In genomic region chr9:37978983-37979382, GRCh38 we compare ENCODE assay signal across 19 cellular contexts.
DNase-seq lines count a peak whose midpoint lies in the region; TF ChIP-seq lines count a peak whose summit lies in the region.
"Had no signal": no experiment of that assay in that cellular context is flagged by ENCODE, and none has a peak within 500 bp of the region (broad histone marks: within the 10 kb centered on the region; RNA-seq: fewer than 3 reads in every experiment).

No MANE protein-coding gene starts in this region.

- no peak for TF ChIP-seq CTCF in brain (conservative IDR thresholded peaks at IDR 0.05)
- TF ChIP-seq CTCF in nephron (IDR thresholded peaks at IDR 0.05; ENCODE audit: unreplicated experiment in 3 of 3): no peak
- TF ChIP-seq CTCF in lower leg skin (IDR thresholded peaks at IDR 0.05): no peak

- H3K27ac Mint-ChIP-seq in activated naive CD4-positive, alpha-beta T cell treated with anti-CD3 and anti-CD28 coated beads, Interleukin-2, amount 50 U/mL, for 24 hours: peak overlapping the region; percentile 53
- H3K27ac Mint-ChIP-seq in brain: peak overlapping the region in 3 of 5 experiments; percentile 7 to 66 (median 26)
- peak overlapping the region; percentile 41 to 88 (median 61) for H3K27ac Mint-ChIP-seq in nephron
- H3K27ac Mint-ChIP-seq: CD8-positive, alpha-beta memory T cell had no signal

- H3K36me3 Mint-ChIP-seq in activated naive CD4-positive, alpha-beta T cell treated with anti-CD3 and anti-CD28 coated beads, Interleukin-2, amount 50 U/mL, for 24 hours: no peaks in the 10 kb centered on the region
- H3K36me3 Mint-ChIP-seq in brain (peaks cover 9% of the 10 kb centered on the region), nephron (ENCODE audit: low read depth) (peaks cover 5% of the 10 kb centered on the region)
- H3K36me3 Mint-ChIP-seq: CD8-positive, alpha-beta memory T cell had no signal

- WGBS in lower leg skin, 2 donors: 75 to 85% methylated on average over 3 of the region's 3 CpGs

- H3K4me1 Mint-ChIP-seq in activated naive CD4-positive, alpha-beta T cell treated with anti-CD3 and anti-CD28 coated beads, Interleukin-2, amount 50 U/mL, for 24 hours: no peaks in the 10 kb centered on the region
- H3K4me1 Mint-ChIP-seq in brain (peaks cover 32% of the 10 kb centered on the region), nephron (peaks cover 46% of the 10 kb centered on the region)
- H3K4me1 Mint-ChIP-seq: CD8-positive, alpha-beta memory T cell had no signal

- H3K27me3 Mint-ChIP-seq in activated naive CD4-positive, alpha-beta T cell treated with anti-CD3 and anti-CD28 coated beads, Interleukin-2, amount 50 U/mL, for 24 hours: no peaks in the 10 kb centered on the region
- H3K27me3 Mint-ChIP-seq in brain (no peaks in the 10 kb centered on the region), nephron (ENCODE audit: low read depth) (peaks cover 7% of the 10 kb centered on the region)

- peak overlapping the region; percentile 75 for H3K27ac ChIP-seq in substantia nigra (ENCODE audit: low read depth, low read length, poor library complexity, severe bottlenecking)
- H3K27ac ChIP-seq: BLaER1, PC-9, SJCRH30 had no signal

- H3K4me3 Mint-ChIP-seq in activated naive CD4-positive, alpha-beta T cell treated with anti-CD3 and anti-CD28 coated beads, Interleukin-2, amount 50 U/mL, for 24 hours: no peak overlapping the region
- no peak overlapping the region for H3K4me3 Mint-ChIP-seq in brain
- no peak overlapping the region for H3K4me3 Mint-ChIP-seq in nephron
- H3K4me3 Mint-ChIP-seq: CD8-positive, alpha-beta memory T cell had no signal

- no peak for TF ChIP-seq POLR2A in lower leg skin (IDR thresholded peaks at IDR 0.05)

- H3K4me3 ChIP-seq in lower leg skin (ENCODE audit: low read depth, poor library complexity, severe bottlenecking): no peak overlapping the region
- H3K4me3 ChIP-seq: BLaER1, GM12878, PC-9, SJCRH30 had no signal

- intact Hi-C loops in lower leg skin (cut with DNase I; ENCODE audit: low total_unique reads): no loop called here

- DNase-seq in activated naive CD4-positive, alpha-beta T cell treated with Interleukin-2 at 50 U/mL for 16 hours: no peak
- DNase-seq in substantia nigra (lab: John Stamatoyannopoulos, UW): no peak
- DNase-seq in occipital lobe (lab: John Stamatoyannopoulos, UW): no peak
- no peak for DNase-seq in UCSD-AML1 (lab: John Stamatoyannopoulos, UW; ENCODE audit: unreplicated experiment)
- no peak for DNase-seq in lower leg skin (ENCODE audit: low spot score in 2 of 2)
- DNase-seq: 8988T; CD8-positive, alpha-beta memory T cell; GDM1; Karpas-422; MM.1S; NCI-H1105; NCI-H187; PC-9; SJCRH30 had no signal

- no peaks in the 10 kb centered on the region for H3K9me3 Mint-ChIP-seq in activated naive CD4-positive, alpha-beta T cell treated with anti-CD3 and anti-CD28 coated beads, Interleukin-2, amount 50 U/mL, for 24 hours
- peaks cover 0 to 3% (median 0%) of the 10 kb centered on the region in 5 experiments for H3K9me3 Mint-ChIP-seq in brain
- H3K9me3 Mint-ChIP-seq in nephron: no peaks in the 10 kb centered on the region
- H3K9me3 Mint-ChIP-seq: CD8-positive, alpha-beta memory T cell had no signal
